In genomic region chr15:80703965-80704364, GRCh38 we compare ENCODE assay signal across 20 cellular contexts. TPM values are rescaled to one million over a fixed set of nuclear protein-coding genes. Genes with fewer than 3 reads are reported as not detected.
DNase-seq lines count a peak whose midpoint lies in the region; ATAC-seq and TF ChIP-seq lines count a peak whose summit lies in the region.
"Had no signal": no experiment of that assay in that cellular context is flagged by ENCODE, and none has a peak within 500 bp of the region (broad histone marks: within the 10 kb centered on the region; RNA-seq: fewer than 3 reads in every experiment).

No MANE protein-coding gene starts in this region.

- H3K4me1 ChIP-seq in DND-41 (ENCODE audit: insufficient read depth, low read length) (no peaks in the 10 kb centered on the region), esophagus squamous epithelium (peaks cover 0 to 80% (median 16%) of the 10 kb centered on the region in 3 donors)
- H3K4me1 ChIP-seq: SJSA1 had no signal

- no peak for TF ChIP-seq CTCF in DND-41 (IDR thresholded peaks at IDR 0.05; ENCODE audit: borderline replicate concordance, extremely low read depth, low read length, poor library complexity, severe bottlenecking)
- no peak for TF ChIP-seq CTCF in esophagus squamous epithelium (IDR thresholded peaks at IDR 0.05)
- no peak for TF ChIP-seq CTCF in nephron progenitor cell (IDR thresholded peaks at IDR 0.05)

- H2AFZ ChIP-seq in DND-41 (ENCODE audit: low read depth, low read length): no peak overlapping the region

- H3K9ac ChIP-seq in DND-41 (ENCODE audit: low read depth, low read length): no peak overlapping the region

- H3K36me3 ChIP-seq in DND-41 (ENCODE audit: insufficient read depth, low read length) (no peaks in the 10 kb centered on the region), esophagus squamous epithelium (no peaks in the 10 kb centered on the region)
- H3K36me3 ChIP-seq: Peyer's patch, SJSA1 had no signal

- H3K4me3 ChIP-seq in DND-41 (ENCODE audit: low read depth in 1 of 2, low read length in 2 of 2): no peak overlapping the region
- H3K4me3 ChIP-seq in esophagus squamous epithelium: no peak overlapping the region
- H3K4me3 ChIP-seq: Peyer's patch, SJSA1 had no signal

- H3K4me2 ChIP-seq in DND-41 (ENCODE audit: insufficient read depth, low read length): no peak overlapping the region

- no peaks in the 10 kb centered on the region for H3K9me3 Mint-ChIP-seq in nephron progenitor cell
- H3K9me3 Mint-ChIP-seq: CD14-positive monocyte, HFFc6 had no signal

- 78 to 90% methylated on average over 3 of the region's 3 CpGs for WGBS in esophagus squamous epithelium, 2 donors

- H3K36me3 Mint-ChIP-seq in nephron progenitor cell (ENCODE audit: low read depth): peaks cover 7% of the 10 kb centered on the region
- H3K36me3 Mint-ChIP-seq: CD14-positive monocyte had no signal

- no peak for DNase-seq in DND-41
- DNase-seq in RPMI7951 (ENCODE audit: low read depth): peak; percentile 35
- DNase-seq in esophagus squamous epithelium (lab: John Stamatoyannopoulos, UW): no peak
- no peak for DNase-seq in nephron progenitor cell
- no peak for DNase-seq in amygdala (lab: John Stamatoyannopoulos, UW)
- DNase-seq in stimulated activated CD8-positive, alpha-beta memory T cell treated with anti-CD3 and anti-CD28 coated beads, Interleukin-4, amount 100 ng/mL, for 48 hours: no peak
- no peak for DNase-seq in NCI-H2107 (lab: John Stamatoyannopoulos, UW)
- no peak for DNase-seq in iPS-NIHi11 (ENCODE audit: low spot score)
- DNase-seq: 8988T, EL, GF-D8, HFFc6, NCI-H1105 treated with DMSO at 0.1 percent for 48 hours, NCI-H1694, NCI-H2081, NCI-H446, NCI-H526, Peyer's patch had no signal

- intact Hi-C loops in esophagus squamous epithelium (cut with DNase I): no loop called here

- ATAC-seq in DND-41 (ENCODE audit: insufficient read depth, low read depth): peak; percentile 70

- no peaks in the 10 kb centered on the region for H3K27me3 ChIP-seq in DND-41 (ENCODE audit: insufficient read depth, low read length, poor library complexity)
- no peaks in the 10 kb centered on the region for H3K27me3 ChIP-seq in esophagus squamous epithelium
- H3K27me3 ChIP-seq: Peyer's patch, SJSA1 had no signal

- TF ChIP-seq POLR2A in esophagus squamous epithelium (IDR thresholded peaks at IDR 0.05): no peak

- no peak overlapping the region for H3K4me3 Mint-ChIP-seq in nephron progenitor cell
- H3K4me3 Mint-ChIP-seq: CD14-positive monocyte, HFFc6 had no signal

- peaks cover 67% of the 10 kb centered on the region for H3K4me1 Mint-ChIP-seq in nephron progenitor cell

- 0 out of 2 replicates have a peak, but pooled peaks cover 4% of the 10 kb centered on the region for H4K20me1 ChIP-seq in DND-41 (ENCODE audit: insufficient read depth, low read length)

- H3K27ac Mint-ChIP-seq in nephron progenitor cell: peak overlapping the region; percentile 93
- H3K27ac Mint-ChIP-seq: HFFc6 had no signal

- H3K27me3 Mint-ChIP-seq in nephron progenitor cell (ENCODE audit: low read depth, poor library complexity): no peaks in the 10 kb centered on the region

- H3K9me3 ChIP-seq in DND-41 (ENCODE audit: insufficient read depth, low read length, severe bottlenecking) (no peaks in the 10 kb centered on the region), esophagus squamous epithelium (no peaks in the 10 kb centered on the region)
- H3K9me3 ChIP-seq: Peyer's patch, SJSA1 had no signal

- H3K79me2 ChIP-seq in DND-41 (ENCODE audit: insufficient read depth, low read length): no peaks in the 10 kb centered on the region

- H3K27ac ChIP-seq in DND-41 (ENCODE audit: low read length): no peak overlapping the region
- H3K27ac ChIP-seq in esophagus squamous epithelium: peak overlapping the region in 3 of 4 donors; percentile 9 to 73 (median 46)
- H3K27ac ChIP-seq: SJSA1 had no signal

RNA-seq across cellular contexts. Expression of gene ABHD17C, which starts 8.9 kb away (rescaled TPM):
- total RNA-seq in RPMI7951 (2014; rRNA removed; shearing (Covaris generic)): 4.5 and 7.0 TPM in 2 replicates
- 10 to 100 TPM; 18.7 to 37.1 (median 27.1) TPM for total RNA-seq in esophagus squamous epithelium
